14 cellular contexts compared by ENCODE assay signal in the genomic region with DNA sequence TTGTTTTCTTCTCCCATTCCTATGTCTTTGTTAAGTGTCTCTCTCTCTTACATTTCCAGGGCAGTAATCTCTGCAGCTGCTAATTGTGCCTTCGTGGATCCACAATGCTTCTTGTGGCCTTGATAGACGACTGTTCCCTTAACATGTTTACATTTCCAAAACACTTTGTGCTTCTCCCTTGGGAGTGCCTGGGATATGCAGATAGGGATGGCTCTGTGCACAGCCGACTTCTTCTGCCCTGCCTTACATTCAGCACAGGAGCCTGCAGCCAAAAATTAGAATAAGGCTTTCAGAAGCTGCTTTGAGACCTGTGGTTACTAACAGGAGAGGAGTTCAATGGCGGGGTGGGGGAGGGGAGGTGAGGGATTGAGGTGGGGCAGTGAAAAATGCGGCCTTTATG.
DNase-seq lines count a peak whose midpoint lies in the region; ATAC-seq and TF ChIP-seq lines count a peak whose summit lies in the region.
"Had no signal": no experiment of that assay in that cellular context is flagged by ENCODE, and none has a peak within 500 bp of the region (broad histone marks: within the 10 kb centered on the region; RNA-seq: fewer than 3 reads in every experiment).

No MANE protein-coding gene starts in this region.

- H4K91ac ChIP-seq in H9 (ENCODE audit: insufficient read length, low read depth, low read length) = no peak overlapping the region

- no peak for DNase-seq in H9
- DNase-seq in NCI-H345 treated with DMSO at 0.1 percent for 48 hours (lab: John Stamatoyannopoulos, UW; ENCODE audit: unreplicated experiment) = peak; percentile 76
- no peak for DNase-seq in WTC11 (ENCODE audit: low spot score)
- DNase-seq in neural progenitor cell (ENCODE audit: low spot score) = no peak
- DNase-seq in CD4-positive, alpha-beta memory T cell = no peak
- DNase-seq in KG1 (lab: John Stamatoyannopoulos, UW) = no peak
- no peak for DNase-seq in right lobe of liver
- DNase-seq: Kasumi-1, NCI-H146, NCI-H2107, NCI-H446 treated with DMSO at 0.1 percent for 48 hours had no signal

- no peak overlapping the region for H2BK15ac ChIP-seq in H9 (ENCODE audit: low read depth, low read length)

- no peaks in the 10 kb centered on the region for H3K27me3 ChIP-seq in H9 (ENCODE audit: insufficient read depth, low read length)
- no peaks in the 10 kb centered on the region for H3K27me3 ChIP-seq in neural progenitor cell
- no peaks in the 10 kb centered on the region for H3K27me3 ChIP-seq in CD4-positive, alpha-beta memory T cell (ENCODE audit: insufficient read depth, low read length)
- no peaks in the 10 kb centered on the region for H3K27me3 ChIP-seq in right lobe of liver
- H3K27me3 ChIP-seq: BLaER1, SJSA1 had no signal

- H3K23me2 ChIP-seq in H9 (ENCODE audit: insufficient read length, low read depth, low read length, poor library complexity, severe bottlenecking) = no peaks in the 10 kb centered on the region

- no peak overlapping the region for H2BK120ac ChIP-seq in H9 (ENCODE audit: low read depth, low read length, poor library complexity, severe bottlenecking)

- H3K4ac ChIP-seq in H9 (ENCODE audit: low read depth, low read length) = no peak overlapping the region

- no peak overlapping the region for H3K18ac ChIP-seq in H9 (ENCODE audit: insufficient read length, low read depth, low read length)

- no peak overlapping the region for H3K4me3 ChIP-seq in neural progenitor cell
- H3K4me3 ChIP-seq in CD4-positive, alpha-beta memory T cell (ENCODE audit: low read length in 2 of 2) = no peak overlapping the region
- no peak overlapping the region for H3K4me3 ChIP-seq in right lobe of liver
- H3K4me3 ChIP-seq: BLaER1, HAP-1, SJSA1 had no signal

- H3K27ac ChIP-seq in H9 (ENCODE audit: insufficient read length, low read depth, low read length) (no peak overlapping the region), neural progenitor cell (no peak overlapping the region), right lobe of liver (no peak overlapping the region)
- H3K27ac ChIP-seq in CD4-positive, alpha-beta memory T cell (ENCODE audit: low read depth, low read length) = no peak overlapping the region
- H3K27ac ChIP-seq: BLaER1, SJSA1 had no signal

- no peak overlapping the region for H3K4me3 Mint-ChIP-seq in H9
- no peak overlapping the region for H3K4me3 Mint-ChIP-seq in WTC11
- H3K4me3 Mint-ChIP-seq in neural progenitor cell = no peak overlapping the region
- no peak overlapping the region for H3K4me3 Mint-ChIP-seq in CD4-positive, alpha-beta memory T cell

- H3K9me3 ChIP-seq in H9 (ENCODE audit: control insufficient read depth, low read depth, low read length) = no peaks in the 10 kb centered on the region
- no peaks in the 10 kb centered on the region for H3K9me3 ChIP-seq in neural progenitor cell (ENCODE audit: low read depth)
- H3K9me3 ChIP-seq in CD4-positive, alpha-beta memory T cell (ENCODE audit: control insufficient read depth in 1 of 2, low read length in 2 of 2) = no peaks in the 10 kb centered on the region
- no peaks in the 10 kb centered on the region for H3K9me3 ChIP-seq in right lobe of liver
- H3K9me3 ChIP-seq: BLaER1, HAP-1, SJSA1 had no signal

- H2AFZ ChIP-seq in H9 (ENCODE audit: low read length) = peak overlapping the region; percentile 48
- H2AFZ ChIP-seq in neural progenitor cell (replicated peaks) = no peak overlapping the region

- no peak overlapping the region for H2AK5ac ChIP-seq in H9 (ENCODE audit: insufficient read length, low read length)

- H3K27ac Mint-ChIP-seq in H9 (no peak overlapping the region), WTC11 (no peak overlapping the region), neural progenitor cell (no peak overlapping the region)
- H3K27ac Mint-ChIP-seq in CD4-positive, alpha-beta memory T cell = no peak overlapping the region

- H4K20me1 ChIP-seq in H9 (ENCODE audit: control insufficient read depth, insufficient read depth, insufficient read length) (no peaks in the 10 kb centered on the region), neural progenitor cell (ENCODE audit: low read depth) (no peaks in the 10 kb centered on the region)
- H4K20me1 ChIP-seq: BLaER1 had no signal

- H4K8ac ChIP-seq in H9 (replicated peaks; ENCODE audit: insufficient read length, low read depth, low read length) = no peak overlapping the region

- POLR2A ChIA-PET in WTC11 (lab: Charles Lee) = interaction anchor here (0.6 kb wide), 1 partner anchor 8 kb away, joined by 5 read pairs; no protein-coding TSS in a partner anchor
- POLR2A ChIA-PET in CD4-positive, alpha-beta memory T cell (lab: Charles Lee; ENCODE audit: partially characterized antibody) = no interaction called here

- no peak overlapping the region for H3K14ac ChIP-seq in H9 (ENCODE audit: insufficient read depth, low read length)

- intact Hi-C loops in CD4-positive, alpha-beta memory T cell (cut with micrococcal nuclease) = no loop called here
- intact Hi-C loops in right lobe of liver (cut with DNase I) = no loop called here

- CTCF ChIA-PET in WTC11 (lab: Charles Lee) = interaction anchor here (0.6 to 0.9 kb wide), 2 partner anchors 31 to 43 kb away, joined by 3 to 12 read pairs; no protein-coding TSS in a partner anchor
- CTCF ChIA-PET in CD4-positive, alpha-beta memory T cell (lab: Charles Lee; ENCODE audit: partially characterized antibody) = no interaction called here

- H3T11ph ChIP-seq in H9 (ENCODE audit: low read length) = no peak overlapping the region

- H3K4me1 Mint-ChIP-seq in H9 (peaks cover 32 to 42% of the 10 kb centered on the region in 2 experiments), WTC11 (peaks cover 56% of the 10 kb centered on the region), neural progenitor cell (peaks cover 9% of the 10 kb centered on the region)
- no peaks in the 10 kb centered on the region for H3K4me1 Mint-ChIP-seq in CD4-positive, alpha-beta memory T cell

- no peak overlapping the region for H4K5ac ChIP-seq in H9 (ENCODE audit: insufficient read length, low read depth, low read length)

- H3K9ac ChIP-seq in H9 (ENCODE audit: extremely low read depth, insufficient read length, low read length) = no peak overlapping the region
- H3K9ac ChIP-seq in neural progenitor cell = no peak overlapping the region
- H3K9ac ChIP-seq: BLaER1 had no signal

- H3K27me3 Mint-ChIP-seq in H9 (ENCODE audit: low read depth) (peaks cover 3% of the 10 kb centered on the region; the same call in 1 of the 2 replicates), WTC11 (ENCODE audit: low read depth) (peaks cover 3% of the 10 kb centered on the region), neural progenitor cell (ENCODE audit: insufficient read depth, low read depth) (peaks cover 5% of the 10 kb centered on the region)
- no peaks in the 10 kb centered on the region for H3K27me3 Mint-ChIP-seq in CD4-positive, alpha-beta memory T cell

- H2BK5ac ChIP-seq in H9 (ENCODE audit: insufficient read length, low read length) = no peak overlapping the region

- TF ChIP-seq CTCF in H9 (conservative IDR thresholded peaks at IDR 0.05) (no peak), WTC11 (IDR thresholded peaks at IDR 0.05) (no peak), neural progenitor cell (IDR thresholded peaks at IDR 0.05) (no peak), right lobe of liver (IDR thresholded peaks at IDR 0.05) (no peak)

- H3K23ac ChIP-seq in H9 (ENCODE audit: insufficient read length, low read depth, low read length) = no peak overlapping the region

- no peak overlapping the region for H2BK12ac ChIP-seq in H9 (ENCODE audit: insufficient read length, low read depth, low read length)

- peaks cover 8% of the 10 kb centered on the region for H3F3A ChIP-seq in neural progenitor cell (ENCODE audit: low read depth)

- H3K36me3 Mint-ChIP-seq in H9 (ENCODE audit: insufficient read depth in 1 of 3, low read depth in 3 of 3) (peaks cover 0 to 5% (median 2%) of the 10 kb centered on the region in 3 experiments; a peak in 5 of 7 replicates), WTC11 (peaks cover 7% of the 10 kb centered on the region), neural progenitor cell (no peaks in the 10 kb centered on the region)
- no peaks in the 10 kb centered on the region for H3K36me3 Mint-ChIP-seq in CD4-positive, alpha-beta memory T cell

- H3K4me1 ChIP-seq in H9 (ENCODE audit: insufficient read depth, low read length) = peaks cover 5% of the 10 kb centered on the region; the same call in 1 of the 2 replicates
- peaks cover 17% of the 10 kb centered on the region for H3K4me1 ChIP-seq in neural progenitor cell
- no peaks in the 10 kb centered on the region for H3K4me1 ChIP-seq in CD4-positive, alpha-beta memory T cell (ENCODE audit: insufficient read depth, low read length)
- no peaks in the 10 kb centered on the region for H3K4me1 ChIP-seq in right lobe of liver
- H3K4me1 ChIP-seq: BLaER1, HAP-1 had no signal

- no peaks in the 10 kb centered on the region for H3K79me1 ChIP-seq in H9 (ENCODE audit: insufficient read depth, low read depth, low read length, poor library complexity, severe bottlenecking)

- no peaks in the 10 kb centered on the region for H3K36me3 ChIP-seq in neural progenitor cell
- no peaks in the 10 kb centered on the region for H3K36me3 ChIP-seq in CD4-positive, alpha-beta memory T cell (ENCODE audit: insufficient read depth, low read length)
- H3K36me3 ChIP-seq in right lobe of liver = no peaks in the 10 kb centered on the region
- H3K36me3 ChIP-seq: BLaER1, HAP-1, SJSA1 had no signal

- no CpG with 5 or more reads among the region's 5 CpGs for WGBS in H9 (ENCODE audit: extremely low coverage, insufficient read length, low lambda C conversion rate)
- WGBS in right lobe of liver (ENCODE audit: insufficient coverage, low coverage, low lambda C conversion rate, missing lambda C conversion rate) = 24% methylated on average over 5 of the region's 5 CpGs

- H3K9me3 Mint-ChIP-seq in H9 (peaks cover 3 to 4% of the 10 kb centered on the region in 2 experiments; a peak in 3 of 5 replicates), WTC11 (peaks cover 7% of the 10 kb centered on the region), neural progenitor cell (no peaks in the 10 kb centered on the region)
- H3K9me3 Mint-ChIP-seq in CD4-positive, alpha-beta memory T cell = peaks cover 0 to 7% (median 4%) of the 10 kb centered on the region in 8 donors

- H3K56ac ChIP-seq in H9 (ENCODE audit: insufficient read length, low read depth, low read length) = no peak overlapping the region

- peak; percentile 65 for ATAC-seq in WTC11
- no peak for ATAC-seq in right lobe of liver

- H3K4me2 ChIP-seq in H9 (ENCODE audit: insufficient read depth, insufficient read length, low read length) (no peak overlapping the region), neural progenitor cell (peak overlapping the region; percentile 27)
- H3K4me2 ChIP-seq: BLaER1 had no signal

- H2BK20ac ChIP-seq in H9 (ENCODE audit: low read depth, low read length, poor library complexity, severe bottlenecking) = no peak overlapping the region

- TF ChIP-seq POLR2A in right lobe of liver (IDR thresholded peaks at IDR 0.05) = no peak

- no peaks in the 10 kb centered on the region for H3K79me2 ChIP-seq in H9 (ENCODE audit: insufficient read depth, low read length)
- H3K79me2 ChIP-seq in neural progenitor cell (ENCODE audit: low read depth) = no peaks in the 10 kb centered on the region

TF ChIP-seq in WTC11, 78 proteins besides CTCF, POLR2A, EP300 and RAD21:
- TF ChIP-seq TCF7 (CRISPR knock-in tag; IDR thresholded peaks at IDR 0.05; ENCODE audit: low read depth) = no peak
- TF ChIP-seq SMAD3 (CRISPR knock-in tag; IDR thresholded peaks at IDR 0.05; ENCODE audit: borderline replicate concordance) = no peak
